In genomic region chr2:168583064-168583709, GRCh38 we compare ENCODE assay signal across 9 cellular contexts.
A peak's percentile ranks its signal among the peaks of the same experiment; 100 is the strongest.
DNase-seq lines count a peak whose midpoint lies in the region; ATAC-seq and TF ChIP-seq lines count a peak whose summit lies in the region.
"Had no signal": no experiment of that assay in that cellular context is flagged by ENCODE, and none has a peak within 500 bp of the region (broad histone marks: within the 10 kb centered on the region; RNA-seq: fewer than 3 reads in every experiment).

No MANE protein-coding gene starts in this region.

- ATAC-seq in GM21717 (IDR thresholded peaks at IDR 0.05; ENCODE audit: unreplicated experiment) = peak; percentile 60

- DNase-seq in Daoy (ENCODE audit: low read depth) (peak; percentile 53), RPMI8226 (peak; percentile 7), iris pigment epithelial cell (ENCODE audit: low read depth) (peak; percentile 69), amniotic stem cell (lab: John Stamatoyannopoulos, UW) (no peak), Ammon's horn (ENCODE audit: low spot score) (no peak), NCI-H446 (lab: John Stamatoyannopoulos, UW) (no peak), HEK293T (ENCODE audit: extremely low spot score) (no peak)
- DNase-seq: activated T-cell treated with anti-CD3 and anti-CD28 coated beads, Interleukin-2, amount 50 U/mL, for 4 hours had no signal

- POLR2A ChIA-PET in HEK293T (lab: Yijun Ruan, JAX) = no interaction called here

- CTCF ChIA-PET in HEK293T (lab: Yijun Ruan, JAX) = no interaction called here

TF ChIP-seq in HEK293T, 16 proteins besides CTCF, POLR2A, EP300 and RAD21:
- TF ChIP-seq ZNF384 (IDR thresholded peaks at IDR 0.05) (no peak), FOXM1 (IDR thresholded peaks at IDR 0.05; ENCODE audit: borderline replicate concordance) (no peak), FOXK2 (IDR thresholded peaks at IDR 0.05) (no peak)
TF ChIP-seq in HEK293T: peak in this region for 0.

Comparison
In these comparisons a context has a peak if more than half of its experiments do, and no peak if none do; other contexts are left out.
1. DNase-seq: peak in Daoy (single experiment), RPMI8226 (single experiment) and iris pigment epithelial cell (single experiment); none in amniotic stem cell (single experiment), Ammon's horn (single experiment), NCI-H446 (0 of 2) and HEK293T (single experiment).